ENCODE assay signal across 7 cellular contexts in genomic region chr16:2040031-2040430, GRCh38. TPM values are rescaled to one million over a fixed set of nuclear protein-coding genes. Genes with fewer than 3 reads are reported as not detected.
DNase-seq lines count a peak whose midpoint lies in the region; TF ChIP-seq lines count a peak whose summit lies in the region.
"Had no signal": no experiment of that assay in that cellular context is flagged by ENCODE, and none has a peak within 500 bp of the region (broad histone marks: within the 10 kb centered on the region; RNA-seq: fewer than 3 reads in every experiment).

No MANE protein-coding gene starts in this region.

- H3K27ac ChIP-seq in SJCRH30: peak overlapping the region; percentile 73
- peak overlapping the region; percentile 30 for H3K27ac ChIP-seq in layer of hippocampus (ENCODE audit: low read depth, low read length)
- H3K27ac ChIP-seq in thyroid gland: peak overlapping the region in 2 of 3 donors; percentile 51 to 82

- H3K9me3 ChIP-seq in SJCRH30 (replicated peaks) (no peaks in the 10 kb centered on the region), thyroid gland (no peaks in the 10 kb centered on the region)

- intact Hi-C loops in thyroid gland (cut with DNase I): no loop called here

- WGBS in thyroid gland, 2 donors: 70 to 83% methylated on average over 4 to 11 of the region's 14 CpGs

- no peaks in the 10 kb centered on the region for H3K27me3 ChIP-seq in SJCRH30
- no peaks in the 10 kb centered on the region for H3K27me3 ChIP-seq in layer of hippocampus (ENCODE audit: control insufficient read depth, insufficient read depth, low read length)
- no peaks in the 10 kb centered on the region for H3K27me3 ChIP-seq in thyroid gland

- no peaks in the 10 kb centered on the region for H3K36me3 ChIP-seq in SJCRH30
- peaks cover 0 to 8% of the 10 kb centered on the region in 2 donors for H3K36me3 ChIP-seq in thyroid gland

- no peak for TF ChIP-seq POLR2A in thyroid gland (IDR thresholded peaks at IDR 0.05)

- H3K4me3 ChIP-seq in SJCRH30 (no peak overlapping the region), thyroid gland (replicated peaks in 1 of 3) (no peak overlapping the region)

- H3K4me1 ChIP-seq in SJCRH30 (peaks cover 45% of the 10 kb centered on the region), thyroid gland (peaks cover 40 to 90% of the 10 kb centered on the region in 2 donors)

- DNase-seq in SJCRH30 (no peak), thyroid gland (no peak), MV-4-11 (lab: John Stamatoyannopoulos, UW) (no peak), CD1c-positive myeloid dendritic cell (ENCODE audit: extremely low spot score) (no peak), DMS153 treated with DMSO at 0.1 percent for 48 hours (lab: John Stamatoyannopoulos, UW; ENCODE audit: unreplicated experiment) (no peak)
- DNase-seq: T-helper 2 cell had no signal

- no peak for TF ChIP-seq CTCF in thyroid gland (IDR thresholded peaks at IDR 0.05)

RNA-seq across cellular contexts. Expression of gene NTHL1, which starts 7.6 kb away (rescaled TPM):
- total RNA-seq in SJCRH30 (2014; rRNA removed; shearing (Covaris generic)): 16.6 and 17.5 TPM in 2 replicates
- 10 to 100 TPM in 3 of 4 donors, 1 to 10 TPM in 1; 6.1 to 38.7 (median 25.0) TPM for total RNA-seq in thyroid gland

RNA-seq across cellular contexts. Expression of gene TSC2, which starts 7.8 kb away (rescaled TPM):
- total RNA-seq in SJCRH30 (2014; rRNA removed; shearing (Covaris generic)): 32.0 and 37.1 TPM in 2 replicates
- total RNA-seq in thyroid gland: 100 to 1,000 TPM; 101 to 148 (median 109) TPM

RNA-seq across cellular contexts. Expression of gene NHERF2, which starts 13.3 kb away (rescaled TPM):
- 6.4 and 8.0 TPM in 2 replicates for total RNA-seq in SJCRH30 (2014; rRNA removed; shearing (Covaris generic))
- total RNA-seq in thyroid gland: 100 to 1,000 TPM in 1 of 4 donors, 10 to 100 TPM in 3; 73.8 to 146 (median 81.6) TPM

RNA-seq across cellular contexts. Expression of gene NPW, which starts 20.4 kb away (rescaled TPM):
- 1.6 TPM in 2 replicates for total RNA-seq in SJCRH30 (2014; rRNA removed; shearing (Covaris generic))
- total RNA-seq in thyroid gland: under 1 TPM in 2 of 4 donors, not detected in 2; 0.54 to 0.63 TPM

RNA-seq across cellular contexts. Expression of gene ZNF598, which starts 30.4 kb away (rescaled TPM):
- total RNA-seq in SJCRH30 (2014; rRNA removed; shearing (Covaris generic)): 22.9 and 25.6 TPM in 2 replicates
- 10 to 100 TPM; 19.0 to 38.4 (median 27.4) TPM for total RNA-seq in thyroid gland
